In genomic region chr15:99138491-99138982, GRCh38 we compare ENCODE assay signal across 2 cellular contexts.
TF ChIP-seq lines count a peak whose summit lies in the region.

No MANE protein-coding gene starts in this region.

TF ChIP-seq in HEK293, 187 proteins besides CTCF, POLR2A, EP300 and RAD21:
- no peak for TF ChIP-seq ZNF645 (tag by site-specific recombination; IDR thresholded peaks at IDR 0.05)
- TF ChIP-seq SCRT2 (tag by site-specific recombination; IDR thresholded peaks at IDR 0.05), result peak; percentile 73
- peak; percentile 59 for TF ChIP-seq GLIS1 (tag by site-specific recombination; IDR thresholded peaks at IDR 0.05)
- no peak for TF ChIP-seq ZNF707 (tag by site-specific recombination; IDR thresholded peaks at IDR 0.05)

TF ChIP-seq in WTC11, 78 proteins besides CTCF, POLR2A, EP300 and RAD21 (continued from another document):
- TF ChIP-seq STAT6 (CRISPR knock-in tag; conservative IDR thresholded peaks at IDR 0.05; ENCODE audit: low read depth) (no peak), GABPB1 (CRISPR knock-in tag; IDR thresholded peaks at IDR 0.05) (no peak), PRRX2 (CRISPR knock-in tag; IDR thresholded peaks at IDR 0.05) (no peak), IRF2 (CRISPR knock-in tag; IDR thresholded peaks at IDR 0.05; ENCODE audit: borderline replicate concordance, low read depth) (no peak), E2F1 (CRISPR knock-in tag; IDR thresholded peaks at IDR 0.05) (no peak), E2F4 (CRISPR knock-in tag; IDR thresholded peaks at IDR 0.05; ENCODE audit: borderline replicate concordance, low read depth) (no peak), RORB (CRISPR knock-in tag; IDR thresholded peaks at IDR 0.05) (no peak)
